Comparison of ENCODE assay signal across 17 cellular contexts in the genomic region with DNA sequence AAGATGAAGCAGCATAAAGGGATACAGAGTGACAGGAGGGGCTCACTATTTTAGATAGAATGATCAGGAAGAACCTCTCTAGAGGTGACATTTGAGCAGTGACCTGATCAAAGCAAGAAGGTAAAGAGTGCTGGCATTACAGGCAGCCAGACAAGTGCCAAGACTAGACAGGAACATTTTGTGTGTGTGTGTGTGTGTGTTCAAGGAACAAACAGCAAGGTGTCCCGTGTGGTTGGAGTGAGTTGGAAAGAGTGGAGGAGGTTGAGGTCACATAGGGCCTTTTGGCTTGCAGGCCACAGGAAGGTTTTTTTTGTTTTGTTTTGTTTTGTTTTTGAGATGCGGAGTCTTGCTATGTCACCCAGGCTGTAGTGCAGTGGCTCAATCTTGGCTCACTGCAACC. TPM values are rescaled to one million over a fixed set of nuclear protein-coding genes. Genes with fewer than 3 reads are reported as not detected.
A peak's percentile ranks its signal among the peaks of the same experiment; 100 is the strongest.
DNase-seq lines count a peak whose midpoint lies in the region; ATAC-seq and TF ChIP-seq lines count a peak whose summit lies in the region.
"Had no signal": no experiment of that assay in that cellular context is flagged by ENCODE, and none has a peak within 500 bp of the region (broad histone marks: within the 10 kb centered on the region; RNA-seq: fewer than 3 reads in every experiment).

No MANE protein-coding gene starts in this region.

- TF ChIP-seq CTCF in C4-2B (conservative IDR thresholded peaks at IDR 0.05) (no peak), VCaP (conservative IDR thresholded peaks at IDR 0.05) (no peak), right lobe of liver (IDR thresholded peaks at IDR 0.05) (no peak), thyroid gland (IDR thresholded peaks at IDR 0.05) (no peak), colonic mucosa (IDR thresholded peaks at IDR 0.05) (no peak)

- H3K4me1 ChIP-seq in right lobe of liver (peaks cover 0 to 32% (median 10%) of the 10 kb centered on the region in 4 donors), thyroid gland (peaks cover 6 to 34% of the 10 kb centered on the region in 2 donors), colonic mucosa (no peaks in the 10 kb centered on the region)

- no peak for TF ChIP-seq POLR2A in right lobe of liver (IDR thresholded peaks at IDR 0.05)
- TF ChIP-seq POLR2A in thyroid gland (IDR thresholded peaks at IDR 0.05), result no peak

- H3K27me3 ChIP-seq in right lobe of liver (no peaks in the 10 kb centered on the region), thyroid gland (no peaks in the 10 kb centered on the region), colonic mucosa (no peaks in the 10 kb centered on the region)
- H3K27me3 ChIP-seq: BE2C, BLaER1 had no signal

- H3K27ac ChIP-seq in C4-2B (peak overlapping the region; percentile 17; the same call in 1 of the 2 replicates), VCaP (peak overlapping the region; percentile 44), right lobe of liver (peak overlapping the region in 1 of 3 donors; percentile 85), thyroid gland (peak overlapping the region in 2 of 3 donors; percentile 61 to 67), colonic mucosa (no peak overlapping the region)
- H3K27ac ChIP-seq: BLaER1 had no signal

- H3K9ac ChIP-seq in colonic mucosa (ENCODE audit: low read depth in 2 of 2, low read length in 2 of 2), result no peak overlapping the region
- H3K9ac ChIP-seq: BLaER1 had no signal

- H3K9me3 ChIP-seq in right lobe of liver, result no peaks in the 10 kb centered on the region
- no peaks in the 10 kb centered on the region for H3K9me3 ChIP-seq in thyroid gland
- no peaks in the 10 kb centered on the region for H3K9me3 ChIP-seq in colonic mucosa
- H3K9me3 ChIP-seq: BE2C, BLaER1, Caco-2 had no signal

- no peak for DNase-seq in right lobe of liver
- DNase-seq in thyroid gland, result no peak
- DNase-seq in posterior cingulate gyrus, result no peak
- no peak for DNase-seq in midbrain (lab: John Stamatoyannopoulos, UW)
- DNase-seq in colonic mucosa, result no peak
- DNase-seq: 8988T; ACHN; BE2C; C1 segment of cervical spinal cord; Caco-2; Calu3; CD4-positive, alpha-beta T cell; CD8-positive, alpha-beta T cell; GF-D8 had no signal

- H3K36me3 ChIP-seq in right lobe of liver (peaks cover 0 to 5% (median 0%) of the 10 kb centered on the region in 4 donors), thyroid gland (peaks cover 0 to 2% of the 10 kb centered on the region in 2 donors), colonic mucosa (no peaks in the 10 kb centered on the region)
- H3K36me3 ChIP-seq: BE2C had no signal

- WGBS in right lobe of liver (ENCODE audit: insufficient coverage, low coverage, low lambda C conversion rate, missing lambda C conversion rate), result 8% methylated on average over 1 of the region's 2 CpGs
- 63 to 67% methylated on average over 2 of the region's 2 CpGs for WGBS in thyroid gland, 2 donors

- H3K4me3 ChIP-seq in right lobe of liver, result no peak overlapping the region
- no peak overlapping the region for H3K4me3 ChIP-seq in thyroid gland (replicated peaks in 1 of 3)
- no peak overlapping the region for H3K4me3 ChIP-seq in colonic mucosa
- H3K4me3 ChIP-seq: BLaER1 had no signal

- intact Hi-C loops in right lobe of liver (cut with DNase I) (loop anchor here (10.0 kb wide), 1 partner anchor 291 kb away; no protein-coding TSS in a partner anchor), thyroid gland (cut with DNase I) (loop anchor here (10.0 kb wide), 1 partner anchor 331 kb away; no protein-coding TSS in a partner anchor), posterior cingulate gyrus (cut with DNase I) (no loop called here), colonic mucosa (cut with DNase I) (no loop called here)

- ATAC-seq in right lobe of liver, result peak in 3 of 4 donors; percentile 47 to 68 (median 65)
- ATAC-seq: CD8-positive, alpha-beta T cell had no signal

RNA-seq across cellular contexts. Expression of gene FZD5, which starts 25.7 kb away (rescaled TPM):
- total RNA-seq in right lobe of liver (10 to 100 TPM; 18.5 to 37.4 (median 29.3) TPM), thyroid gland (10 to 100 TPM; 31.2 to 45.4 (median 41.5) TPM), colonic mucosa (100 to 1,000 TPM; 103 to 119 TPM)

RNA-seq across cellular contexts. Expression of gene CCNYL1, which starts 32.6 kb away (rescaled TPM):
- total RNA-seq in right lobe of liver, result 10 to 100 TPM in 2 of 6 experiments, 1 to 10 TPM in 4; 7.1 to 11.9 (median 9.4) TPM
- total RNA-seq in thyroid gland, result 10 to 100 TPM; 14.8 to 22.2 (median 17.9) TPM
- total RNA-seq in colonic mucosa, result 10 to 100 TPM; 19.9 to 33.1 TPM

Comparison
In these comparisons a context has a peak if more than half of its experiments do, and no peak if none do; other contexts are left out.
1. intact Hi-C loops: an anchor here in right lobe of liver (10.0 kb wide) and thyroid gland (10.0 kb wide); none called in posterior cingulate gyrus and colonic mucosa.